ENCODE assay signal across 20 cellular contexts in genomic region chr2:175253871-175254270, GRCh38.
DNase-seq lines count a peak whose midpoint lies in the region; ATAC-seq and TF ChIP-seq lines count a peak whose summit lies in the region.
"Had no signal": no experiment of that assay in that cellular context is flagged by ENCODE, and none has a peak within 500 bp of the region (broad histone marks: within the 10 kb centered on the region; RNA-seq: fewer than 3 reads in every experiment).

No MANE protein-coding gene starts in this region.

- H3K9me2 ChIP-seq in HCT116 (ENCODE audit: insufficient read depth) = no peaks in the 10 kb centered on the region

- H3K27ac ChIP-seq in HCT116 (ENCODE audit: low read depth, low read length) (no peak overlapping the region), SJCRH30 (no peak overlapping the region), trophoblast cell (ENCODE audit: low read depth, low read length) (no peak overlapping the region)
- H3K27ac ChIP-seq: C4-2B, GM23248 had no signal

- intact Hi-C loops in HCT116 (cut with micrococcal nuclease) = no loop called here
- intact Hi-C loops in activated CD4-positive, alpha-beta T cell treated with anti-CD3 and anti-CD28 coated beads for 36 hours (cut with DNase I, micrococcal nuclease) = loop anchor here in 1 of 2 experiments (2.0 kb wide), 1 partner anchor 843 kb away; no protein-coding TSS in a partner anchor

- H3K4me2 ChIP-seq in HCT116 (ENCODE audit: low read length) (no peak overlapping the region), trophoblast cell (ENCODE audit: low read length) (no peak overlapping the region)

- H4K8ac ChIP-seq in trophoblast cell (ENCODE audit: low read depth, low read length) = no peak overlapping the region

- no peak overlapping the region for H3K9ac ChIP-seq in HCT116 (ENCODE audit: low read length)
- H3K9ac ChIP-seq in trophoblast cell (ENCODE audit: low read length) = no peak overlapping the region
- H3K9ac ChIP-seq: GM23248 had no signal

- no peak overlapping the region for H3K18ac ChIP-seq in trophoblast cell (ENCODE audit: low read length)

- H4K12ac ChIP-seq in trophoblast cell (ENCODE audit: low read depth, low read length) = no peak overlapping the region

- H2BK12ac ChIP-seq in trophoblast cell (ENCODE audit: low read length) = no peak overlapping the region

- H4K20me1 ChIP-seq in HCT116 (ENCODE audit: insufficient read depth) = no peaks in the 10 kb centered on the region

- DNase-seq in HCT116 (ENCODE audit: low read depth, low spot score) (no peak), NCI-H146 (lab: John Stamatoyannopoulos, UW) (peak; percentile 56), SJCRH30 (peak; percentile 17 to 39), trophoblast cell (peak; percentile 2 to 40), NCI-H2107 (lab: John Stamatoyannopoulos, UW) (no peak), NCI-H774 (lab: John Stamatoyannopoulos, UW) (no peak)
- DNase-seq in activated CD4-positive, alpha-beta T cell treated with anti-CD3 and anti-CD28 coated beads for 36 hours = no peak
- DNase-seq: ACHN; AML-193; CD4-positive, alpha-beta T cell; DMS53; DND-41; EL; GM23248; KBM-7 had no signal

- no peak overlapping the region for H2AK5ac ChIP-seq in trophoblast cell (ENCODE audit: low read length)

- no peak overlapping the region for H2BK120ac ChIP-seq in trophoblast cell (ENCODE audit: insufficient read depth, low read length, poor library complexity)

- no CpG with 5 or more reads among the region's 3 CpGs for WGBS in trophoblast cell (ENCODE audit: extremely low coverage, insufficient coverage, insufficient read length)

- H4K91ac ChIP-seq in trophoblast cell (ENCODE audit: low read depth, low read length) = no peak overlapping the region

- no peaks in the 10 kb centered on the region for H3K79me1 ChIP-seq in trophoblast cell (ENCODE audit: low read length)

- no peaks in the 10 kb centered on the region for H3K9me3 ChIP-seq in HCT116 (ENCODE audit: control insufficient read depth in 1 of 2, insufficient read depth in 1 of 2, low read depth in 1 of 2, low read length in 2 of 2)
- H3K9me3 ChIP-seq in SJCRH30 (replicated peaks) = no peaks in the 10 kb centered on the region
- H3K9me3 ChIP-seq in trophoblast cell (ENCODE audit: insufficient read depth, low read depth, low read length) = peaks cover 3% of the 10 kb centered on the region
- H3K9me3 ChIP-seq: HAP-1 had no signal

- H3K27ac Mint-ChIP-seq in activated CD4-positive, alpha-beta T cell treated with anti-CD3 and anti-CD28 coated beads for 36 hours = no peak overlapping the region
- H3K27ac Mint-ChIP-seq: CD4-positive, alpha-beta T cell; IgD-negative memory B cell had no signal

- H2AFZ ChIP-seq in HCT116 (ENCODE audit: low read depth, low read length, poor library complexity, severe bottlenecking) (peak overlapping the region; percentile 45), trophoblast cell (ENCODE audit: insufficient read depth, low read length, poor library complexity) (no peak overlapping the region)
- H2AFZ ChIP-seq: GM23248 had no signal

- TF ChIP-seq RAD21 in HCT116 (IDR thresholded peaks at IDR 0.05; ENCODE audit: low read depth) = no peak

- H3K9me3 Mint-ChIP-seq in activated CD4-positive, alpha-beta T cell treated with anti-CD3 and anti-CD28 coated beads for 36 hours (ENCODE audit: low read depth) = peaks cover 2% of the 10 kb centered on the region

- CTCF ChIA-PET in HCT116 (lab: Charles Lee) = no interaction called here
- CTCF ChIA-PET in activated CD4-positive, alpha-beta T cell treated with anti-CD3 and anti-CD28 coated beads for 36 hours (lab: Charles Lee) = interaction anchor here (1.4 kb wide), 1 partner anchor 23 kb away, joined by 4 read pairs; no protein-coding TSS in a partner anchor

- H3K14ac ChIP-seq in trophoblast cell (ENCODE audit: low read length) = no peak overlapping the region

- TF ChIP-seq POLR2A in HCT116 (IDR thresholded peaks at IDR 0.05; ENCODE audit: borderline replicate concordance, extremely low read depth, insufficient read depth, insufficient read length) = no peak

- POLR2A ChIA-PET in HCT116 (lab: Charles Lee) = no interaction called here
- POLR2A ChIA-PET in activated CD4-positive, alpha-beta T cell treated with anti-CD3 and anti-CD28 coated beads for 36 hours (lab: Charles Lee) = no interaction called here

- RAD21 ChIA-PET in HCT116 (lab: Charles Lee; ENCODE audit: low non-redundant PET in 1 of 2, low total read pairs in 2 of 2, uncharacterized antibody in 2 of 2, unreplicated experiment in 2 of 2) = no interaction called here

- H3K27me3 Mint-ChIP-seq in activated CD4-positive, alpha-beta T cell treated with anti-CD3 and anti-CD28 coated beads for 36 hours = peaks cover 32% of the 10 kb centered on the region

- no peak overlapping the region for H3K4me3 Mint-ChIP-seq in activated CD4-positive, alpha-beta T cell treated with anti-CD3 and anti-CD28 coated beads for 36 hours
- H3K4me3 Mint-ChIP-seq: CD4-positive, alpha-beta T cell; IgD-negative memory B cell had no signal

- no TSS peak for BruUV-seq in HCT116 (replicated peaks; lab: Mats Ljungman, UMichigan)

- H3K4ac ChIP-seq in trophoblast cell (ENCODE audit: low read depth, low read length) = no peak overlapping the region

- H3K36me3 Mint-ChIP-seq in activated CD4-positive, alpha-beta T cell treated with anti-CD3 and anti-CD28 coated beads for 36 hours (ENCODE audit: low read depth) = no peaks in the 10 kb centered on the region
- H3K36me3 Mint-ChIP-seq: IgD-negative memory B cell had no signal

- H3K4me1 ChIP-seq in HCT116 (ENCODE audit: control insufficient read depth in 1 of 2, insufficient read depth in 2 of 2, low read length in 2 of 2) (no peaks in the 10 kb centered on the region), SJCRH30 (peaks cover 7% of the 10 kb centered on the region), trophoblast cell (ENCODE audit: control insufficient read depth in 1 of 2, insufficient read depth in 2 of 2, low read length in 2 of 2) (no peaks in the 10 kb centered on the region)
- H3K4me1 ChIP-seq: HAP-1 had no signal

- H3K23ac ChIP-seq in trophoblast cell (ENCODE audit: low read length) = no peak overlapping the region

- H3K27me3 ChIP-seq in HCT116 (ENCODE audit: insufficient read depth, low read length) (no peaks in the 10 kb centered on the region), SJCRH30 (no peaks in the 10 kb centered on the region), trophoblast cell (ENCODE audit: insufficient read depth, low read length) (no peaks in the 10 kb centered on the region)

- no peak for ATAC-seq in HCT116
- ATAC-seq in activated CD4-positive, alpha-beta T cell treated with anti-CD3 and anti-CD28 coated beads for 36 hours = no peak
- ATAC-seq: GM12878, HepG2 had no signal

- no peak overlapping the region for H3K4me3 ChIP-seq in HCT116 (replicated peaks in 1 of 2; ENCODE audit: low read depth in 1 of 2, low read length in 2 of 2)
- no peak overlapping the region for H3K4me3 ChIP-seq in SJCRH30
- H3K4me3 ChIP-seq in trophoblast cell (ENCODE audit: low read depth, low read length) = no peak overlapping the region
- H3K4me3 ChIP-seq: GM12878, GM23248, HAP-1 had no signal

- no peak for TF ChIP-seq CTCF in HCT116 (IDR thresholded peaks at IDR 0.05 in 2 of 3, conservative IDR thresholded peaks at IDR 0.05 in 1 of 3; ENCODE audit: borderline replicate concordance in 1 of 3, insufficient read depth in 1 of 3, low read depth in 2 of 3, low read length in 2 of 3)

- H2BK5ac ChIP-seq in trophoblast cell (ENCODE audit: low read depth, low read length, poor library complexity) = no peak overlapping the region

- H3K79me2 ChIP-seq in HCT116 (ENCODE audit: insufficient read depth, low read length) = no peaks in the 10 kb centered on the region
- H3K79me2 ChIP-seq in trophoblast cell (ENCODE audit: control insufficient read depth, insufficient read depth, low read length, poor library complexity) = no peaks in the 10 kb centered on the region

- no peaks in the 10 kb centered on the region for H3K4me1 Mint-ChIP-seq in activated CD4-positive, alpha-beta T cell treated with anti-CD3 and anti-CD28 coated beads for 36 hours
- H3K4me1 Mint-ChIP-seq: IgD-negative memory B cell had no signal

- H3K36me3 ChIP-seq in HCT116 (ENCODE audit: control insufficient read depth in 1 of 2, insufficient read depth in 2 of 2, low read length in 2 of 2) (no peaks in the 10 kb centered on the region), SJCRH30 (no peaks in the 10 kb centered on the region), trophoblast cell (ENCODE audit: control insufficient read depth in 1 of 2, insufficient read depth in 2 of 2, low read length in 2 of 2) (no peaks in the 10 kb centered on the region)
- H3K36me3 ChIP-seq: HAP-1 had no signal

TF ChIP-seq in HCT116, 20 proteins besides CTCF, POLR2A, EP300 and RAD21 (continues in another document):
- no peak for TF ChIP-seq SRF (IDR thresholded peaks at IDR 0.05; ENCODE audit: low read depth)
- TF ChIP-seq ZBTB33 (IDR thresholded peaks at IDR 0.05; ENCODE audit: extremely low read depth, insufficient replicate concordance, low read length) = no peak
- no peak for TF ChIP-seq SIN3A (IDR thresholded peaks at IDR 0.05; ENCODE audit: low read depth)
- TF ChIP-seq ATF3 (IDR thresholded peaks at IDR 0.05) = no peak
- no peak for TF ChIP-seq JUND (IDR thresholded peaks at IDR 0.05)
- TF ChIP-seq CBX3 (IDR thresholded peaks at IDR 0.05; ENCODE audit: low read depth) = no peak
- TF ChIP-seq SP1 (IDR thresholded peaks at IDR 0.05; ENCODE audit: low read depth) = no peak
- TF ChIP-seq FOSL1 (IDR thresholded peaks at IDR 0.05; ENCODE audit: low read depth) = no peak
- TF ChIP-seq ELF1 (IDR thresholded peaks at IDR 0.05; ENCODE audit: borderline replicate concordance, low read depth) = no peak
- TF ChIP-seq CEBPB (IDR thresholded peaks at IDR 0.05; ENCODE audit: low read depth) = no peak

Comparison
In these comparisons a context has a peak if more than half of its experiments do, and no peak if none do; other contexts are left out.
1. DNase-seq: peak in NCI-H146 (single experiment), SJCRH30 (2 of 2) and trophoblast cell (2 of 2); none in HCT116 (single experiment), NCI-H2107 (single experiment), activated CD4-positive, alpha-beta T cell treated with anti-CD3 and anti-CD28 coated beads for 36 hours (single experiment) and NCI-H774 (single experiment).